In genomic region chr11:79458712-79459111, GRCh38 we compare ENCODE assay signal across 14 cellular contexts. TPM values are rescaled to one million over a fixed set of nuclear protein-coding genes. Genes with fewer than 3 reads are reported as not detected.
"Had no signal": no experiment of that assay in that cellular context is flagged by ENCODE, and none has a peak within 500 bp of the region (broad histone marks: within the 10 kb centered on the region; RNA-seq: fewer than 3 reads in every experiment).

No MANE protein-coding gene starts in this region.

- H3K4me1 ChIP-seq: heart right ventricle, transverse colon had no signal

- H3K9me3 Mint-ChIP-seq: activated CD4-positive, alpha-beta memory T cell treated with anti-CD3 and anti-CD28 coated beads for 36 hours; activated T-cell treated with anti-CD3 and anti-CD28 coated beads, Interleukin-2, amount 50 U/mL, for 72 hours; nephron progenitor cell had no signal

- H3K4me3 ChIP-seq: dorsolateral prefrontal cortex, heart right ventricle, transverse colon had no signal

- H3K36me3 ChIP-seq: heart right ventricle, transverse colon had no signal

- DNase-seq: activated CD4-positive, alpha-beta memory T cell treated with anti-CD3 and anti-CD28 coated beads for 36 hours; activated naive CD4-positive, alpha-beta T cell; activated T-cell treated with anti-CD3 and anti-CD28 coated beads, Interleukin-2, amount 50 U/mL, for 72 hours; aorta; dorsolateral prefrontal cortex; foreskin melanocyte; heart right ventricle; mammary epithelial cell; nephron progenitor cell; small intestine; T-helper 9 cell; transverse colon had no signal

- H3K4me3 Mint-ChIP-seq: activated CD4-positive, alpha-beta memory T cell treated with anti-CD3 and anti-CD28 coated beads for 36 hours; activated T-cell treated with anti-CD3 and anti-CD28 coated beads, Interleukin-2, amount 50 U/mL, for 72 hours; nephron progenitor cell; stimulated activated effector memory CD8-positive, alpha-beta T cell treated with anti-CD3 and anti-CD28 coated beads, Interleukin-12 subunit alpha, Interleukin-12 subunit beta, amount 100 ng/mL, for 72 hours had no signal

- H3K36me3 Mint-ChIP-seq: activated CD4-positive, alpha-beta memory T cell treated with anti-CD3 and anti-CD28 coated beads for 36 hours; stimulated activated effector memory CD8-positive, alpha-beta T cell treated with anti-CD3 and anti-CD28 coated beads, Interleukin-12 subunit alpha, Interleukin-12 subunit beta, amount 100 ng/mL, for 72 hours had no signal

- H3K27ac ChIP-seq: dorsolateral prefrontal cortex, heart right ventricle, transverse colon, VCaP had no signal

- H3K9me3 ChIP-seq: heart right ventricle, transverse colon had no signal

- H3K4me1 Mint-ChIP-seq: stimulated activated effector memory CD8-positive, alpha-beta T cell treated with anti-CD3 and anti-CD28 coated beads, Interleukin-12 subunit alpha, Interleukin-12 subunit beta, amount 100 ng/mL, for 72 hours had no signal

- H3K27me3 ChIP-seq: transverse colon had no signal

- H3K27ac Mint-ChIP-seq: activated CD4-positive, alpha-beta memory T cell treated with anti-CD3 and anti-CD28 coated beads for 36 hours; activated T-cell treated with anti-CD3 and anti-CD28 coated beads, Interleukin-2, amount 50 U/mL, for 72 hours; nephron progenitor cell; stimulated activated effector memory CD8-positive, alpha-beta T cell treated with anti-CD3 and anti-CD28 coated beads, Interleukin-12 subunit alpha, Interleukin-12 subunit beta, amount 100 ng/mL, for 72 hours had no signal

RNA-seq across cellular contexts. Expression of gene TENM4, which starts 17.9 kb away (rescaled TPM):
- total RNA-seq: activated CD4-positive, alpha-beta memory T cell treated with anti-CD3 and anti-CD28 coated beads for 36 hours had no signal
